ENCODE assay signal across 8 cellular contexts in the genomic region with DNA sequence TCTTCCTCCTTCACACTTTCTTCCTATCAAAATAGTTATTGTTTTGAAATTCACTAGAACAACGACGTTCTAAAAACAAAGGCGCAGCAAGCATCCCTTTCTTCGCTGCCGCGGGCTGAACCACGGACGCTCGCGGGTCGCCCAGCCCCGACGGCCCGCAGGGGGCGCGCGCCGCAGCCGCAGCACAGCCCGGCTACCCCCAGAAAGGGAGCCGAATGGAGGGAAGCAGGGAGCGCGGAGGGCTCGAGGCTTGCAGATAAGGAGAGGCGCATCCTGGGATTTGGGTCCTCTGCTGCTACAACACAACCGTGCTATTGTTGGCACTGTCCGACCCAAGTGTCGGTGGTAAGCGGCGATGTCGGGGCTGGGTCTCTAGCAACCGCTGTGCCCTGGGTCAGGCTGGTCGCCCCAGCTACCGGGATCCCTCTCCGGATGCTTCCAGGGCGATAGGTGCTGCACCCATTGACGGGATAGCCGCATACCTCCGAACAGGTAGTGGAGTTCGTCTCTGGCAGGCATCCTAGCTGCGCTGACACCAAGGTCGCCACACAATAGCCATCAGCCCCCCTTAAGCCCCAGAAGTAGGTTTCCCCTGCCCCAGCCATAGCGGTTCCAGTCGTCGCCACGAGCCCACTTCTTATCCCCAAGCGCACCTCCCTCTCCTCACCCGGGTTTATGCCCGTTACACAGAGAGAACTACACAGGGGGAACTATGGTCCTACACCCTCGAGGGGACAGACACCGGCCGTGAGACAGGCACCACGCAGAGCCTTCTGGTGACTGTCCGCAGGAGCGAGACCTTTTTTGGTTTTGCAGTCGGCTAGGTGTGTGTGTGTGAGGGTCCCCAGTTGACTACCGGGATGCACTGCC. TPM values are rescaled to one million over a fixed set of nuclear protein-coding genes. Genes with fewer than 3 reads are reported as not detected.
A peak's percentile ranks its signal among the peaks of the same experiment; 100 is the strongest.
DNase-seq lines count a peak whose midpoint lies in the region; ATAC-seq and TF ChIP-seq lines count a peak whose summit lies in the region.

No MANE protein-coding gene starts in this region.

- H3K36me3 ChIP-seq in colonic mucosa = no peaks in the 10 kb centered on the region
- no peaks in the 10 kb centered on the region for H3K36me3 ChIP-seq in prostate gland

- H3K9me3 ChIP-seq in colonic mucosa (no peaks in the 10 kb centered on the region), prostate gland (no peaks in the 10 kb centered on the region)

- H3K27me3 Mint-ChIP-seq in natural killer cell (ENCODE audit: low read depth in 2 of 2) = peaks cover 56 to 65% of the 10 kb centered on the region in 2 donors

- no peak overlapping the region for H3K4me3 Mint-ChIP-seq in natural killer cell

- H3K9ac ChIP-seq in colonic mucosa (ENCODE audit: low read depth in 2 of 2, low read length in 2 of 2) = no peak overlapping the region

- ATAC-seq in natural killer cell (peak in 2 of 3 donors; percentile 44 to 68), GM19467 (IDR thresholded peaks at IDR 0.05; ENCODE audit: unreplicated experiment) (no peak), GM18520 (IDR thresholded peaks at IDR 0.05; ENCODE audit: unreplicated experiment) (no peak), HG03457 (IDR thresholded peaks at IDR 0.05; ENCODE audit: unreplicated experiment) (no peak)

- no peaks in the 10 kb centered on the region for H3K9me3 Mint-ChIP-seq in natural killer cell

- TF ChIP-seq CTCF in colonic mucosa (IDR thresholded peaks at IDR 0.05) (peak; percentile 51), natural killer cell (IDR thresholded peaks at IDR 0.05) (peak; percentile 15), prostate gland (IDR thresholded peaks at IDR 0.05) (peak in 1 of 4 experiments; percentile 7)

- peaks cover 7 to 13% of the 10 kb centered on the region in 2 donors for H3K4me1 Mint-ChIP-seq in natural killer cell

- H3K27me3 ChIP-seq in colonic mucosa = peaks cover 75% of the 10 kb centered on the region
- H3K27me3 ChIP-seq in prostate gland (replicated peaks; ENCODE audit: insufficient read depth) = peaks cover 45% of the 10 kb centered on the region

- no peaks in the 10 kb centered on the region for H3K36me3 Mint-ChIP-seq in natural killer cell

- no peak overlapping the region for H3K27ac Mint-ChIP-seq in natural killer cell

- no peak for TF ChIP-seq POLR2A in prostate gland (IDR thresholded peaks at IDR 0.05)

- intact Hi-C loops in colonic mucosa (cut with DNase I) (loop anchor here (5.0 kb wide), 2 partner anchors 873 to 933 kb away; no protein-coding TSS in a partner anchor), natural killer cell (cut with micrococcal nuclease) (no loop called here), prostate gland (cut with DNase I) (no loop called here)

- no peaks in the 10 kb centered on the region for H3K4me1 ChIP-seq in colonic mucosa
- H3K4me1 ChIP-seq in prostate gland (replicated peaks) = peaks cover under 1% of the 10 kb centered on the region

- WGBS in prostate gland = 2% methylated on average over 55 of the region's 57 CpGs

- H3K27ac ChIP-seq in colonic mucosa (no peak overlapping the region), prostate gland (no peak overlapping the region)

- DNase-seq in ELF-1 (ENCODE audit: low read depth, low spot score) = peak; percentile 76
- peak; percentile 25 for DNase-seq in NAMALWA (ENCODE audit: low spot score)
- no peak for DNase-seq in colonic mucosa
- DNase-seq in natural killer cell = no peak
- no peak for DNase-seq in prostate gland (ENCODE audit: low spot score)

- H3K4me3 ChIP-seq in colonic mucosa = no peak overlapping the region
- no peak overlapping the region for H3K4me3 ChIP-seq in prostate gland

RNA-seq across cellular contexts. Expression of a gene that starts 6.0 kb away (rescaled TPM):
- total RNA-seq in colonic mucosa (under 1 TPM in 1 of 2 donors, not detected in 1; 0.64 TPM), natural killer cell (not detected), prostate gland (1 to 10 TPM in 1 of 2 donors, not detected in 1; 1.3 TPM)

Comparison
In these comparisons a context has a peak if more than half of its experiments do, and no peak if none do; other contexts are left out.
1. DNase-seq: peak in ELF-1 (single experiment) and NAMALWA (single experiment); none in colonic mucosa (single experiment), natural killer cell (single experiment) and prostate gland (single experiment).
2. ATAC-seq: peak in natural killer cell (2 of 3); none in GM19467 (single experiment), GM18520 (single experiment) and HG03457 (single experiment).